1 cellular context compared by ENCODE assay signal in genomic region chr1:3289502-3289901, GRCh38.
TF ChIP-seq lines count a peak whose summit lies in the region.

No MANE protein-coding gene starts in this region.

TF ChIP-seq in HepG2, 621 proteins besides CTCF, POLR2A, EP300 and RAD21 (continued from another document):
- TF ChIP-seq ZNF562 (CRISPR knock-in tag; IDR thresholded peaks at IDR 0.05; ENCODE audit: borderline replicate concordance) (no peak), ARNT (IDR thresholded peaks at IDR 0.05) (no peak), RELA (CRISPR knock-in tag; IDR thresholded peaks at IDR 0.05) (no peak), ELF4 (CRISPR knock-in tag; IDR thresholded peaks at IDR 0.05; ENCODE audit: borderline replicate concordance) (no peak)
